Comparison of ENCODE assay signal across 8 cellular contexts in genomic region chr7:99929730-99930053, GRCh38. TPM values are rescaled to one million over a fixed set of nuclear protein-coding genes. Genes with fewer than 3 reads are reported as not detected.
DNase-seq lines count a peak whose midpoint lies in the region; ATAC-seq, FAIRE-seq and TF ChIP-seq lines count a peak whose summit lies in the region.
"Had no signal": no experiment of that assay in that cellular context is flagged by ENCODE, and none has a peak within 500 bp of the region (broad histone marks: within the 10 kb centered on the region; RNA-seq: fewer than 3 reads in every experiment).

No MANE protein-coding gene starts in this region.

- no peak for FAIRE-seq in H1 (lab: Jason Lieb, UNC)

- H3K27me3 Mint-ChIP-seq in Calu3 (ENCODE audit: unreplicated experiment): peaks cover 56% of the 10 kb centered on the region

- no peak overlapping the region for H2BK120ac ChIP-seq in H1 (replicated peaks; ENCODE audit: low read depth, low read length)
- no peak overlapping the region for H2BK120ac ChIP-seq in neuronal stem cell (ENCODE audit: low read depth, low read length)

- peak; percentile 21; the same call in 1 of the 3 replicates for ATAC-seq in RWPE2 (ENCODE audit: low read depth)
- no peak for ATAC-seq in HG02970 (IDR thresholded peaks at IDR 0.05; ENCODE audit: low FRiP score, unreplicated experiment)

- no peak overlapping the region for H3K4me3 ChIP-seq in RWPE2 (ENCODE audit: severe bottlenecking)
- H3K4me3 ChIP-seq in H1 (ENCODE audit: extremely low read depth in 1 of 4, insufficient read depth in 2 of 4, low read depth in 3 of 4, low read length in 4 of 4): peak overlapping the region in 2 of 4 experiments; percentile 14 to 49; a peak in 3 of 8 replicates
- no peak overlapping the region for H3K4me3 ChIP-seq in neuronal stem cell (ENCODE audit: low read length in 2 of 2)

- DNase-seq in Calu3: no peak
- DNase-seq in RWPE2 (ENCODE audit: low spot score): no peak
- no peak for DNase-seq in H1 (ENCODE audit: low read depth in 1 of 2, low spot score in 2 of 2)
- DNase-seq in neuronal stem cell (ENCODE audit: low spot score): no peak
- no peak for DNase-seq in SK-N-DZ (ENCODE audit: low spot score)
- DNase-seq in NCI-H526 treated with DMSO at 0.1 percent for 48 hours (lab: John Stamatoyannopoulos, UW): no peak

- H4K8ac ChIP-seq in H1 (ENCODE audit: extremely low read depth, insufficient read depth, low read length): no peak overlapping the region
- H4K8ac ChIP-seq in neuronal stem cell (ENCODE audit: low read depth, low read length): no peak overlapping the region

- H3K9me3 ChIP-seq in RWPE2 (ENCODE audit: severe bottlenecking): no peaks in the 10 kb centered on the region
- H3K9me3 ChIP-seq in H1 (ENCODE audit: insufficient read depth in 2 of 2, low read depth in 1 of 2, low read length in 1 of 2): no peaks in the 10 kb centered on the region
- no peaks in the 10 kb centered on the region for H3K9me3 ChIP-seq in neuronal stem cell (replicated peaks in 1 of 2; ENCODE audit: control insufficient read depth in 2 of 2, insufficient read depth in 1 of 2, low read depth in 1 of 2, low read length in 2 of 2)

- H3K9ac ChIP-seq in H1 (replicated peaks in 1 of 4; ENCODE audit: extremely low read depth in 1 of 4, low read depth in 3 of 4, low read length in 3 of 4): no peak overlapping the region
- no peak overlapping the region for H3K9ac ChIP-seq in neuronal stem cell (ENCODE audit: low read depth, low read length, poor library complexity)

- H3K4ac ChIP-seq in H1 (replicated peaks; ENCODE audit: insufficient read length, low read depth, low read length) (peak overlapping the region; percentile 96), neuronal stem cell (ENCODE audit: low read length) (no peak overlapping the region)

- H2BK20ac ChIP-seq in H1 (ENCODE audit: low read length): peak overlapping the region; percentile 49; the same call in 1 of the 2 replicates

- no peaks in the 10 kb centered on the region for H3K9me3 Mint-ChIP-seq in Calu3 (ENCODE audit: low read depth, unreplicated experiment)

- no peaks in the 10 kb centered on the region for H3K23me2 ChIP-seq in H1 (ENCODE audit: low read depth, low read length)

- no peak overlapping the region for H3K23ac ChIP-seq in H1 (ENCODE audit: insufficient read length)
- no peak overlapping the region for H3K23ac ChIP-seq in neuronal stem cell (ENCODE audit: low read depth, low read length, poor library complexity)

- no TSS peak for BruUV-seq in Calu3 (replicated peaks; lab: Mats Ljungman, UMichigan)

- H3K14ac ChIP-seq in H1 (ENCODE audit: insufficient read length): no peak overlapping the region
- no peak overlapping the region for H3K14ac ChIP-seq in neuronal stem cell (ENCODE audit: low read length)

- H3K18ac ChIP-seq in H1 (ENCODE audit: extremely low read depth, low read length) (no peak overlapping the region), neuronal stem cell (ENCODE audit: low read length) (no peak overlapping the region)

- H3K79me1 ChIP-seq in H1 (ENCODE audit: low read depth, low read length) (no peaks in the 10 kb centered on the region), neuronal stem cell (ENCODE audit: low read depth, low read length) (no peaks in the 10 kb centered on the region)

- peak overlapping the region; percentile 4; the same call in 1 of the 2 replicates for H2BK15ac ChIP-seq in H1 (ENCODE audit: low read length)
- H2BK15ac ChIP-seq in neuronal stem cell (ENCODE audit: low read length): no peak overlapping the region

- no peaks in the 10 kb centered on the region for H3K4me1 ChIP-seq in RWPE2 (ENCODE audit: insufficient read depth, poor library complexity, severe bottlenecking)
- peaks cover 2 to 10% (median 4%) of the 10 kb centered on the region in 4 experiments; a peak in 5 of 7 replicates for H3K4me1 ChIP-seq in H1 (replicated peaks in 1 of 4; ENCODE audit: control insufficient read depth in 3 of 4, insufficient read depth in 4 of 4, low read length in 3 of 4)
- peaks cover 0 to 3% of the 10 kb centered on the region in 2 donors for H3K4me1 ChIP-seq in neuronal stem cell (ENCODE audit: control insufficient read depth in 2 of 2, insufficient read depth in 1 of 2, low read depth in 1 of 2, low read length in 2 of 2)

- H4K91ac ChIP-seq in H1 (replicated peaks; ENCODE audit: insufficient read length, low read length) (peak overlapping the region; percentile 84), neuronal stem cell (ENCODE audit: low read depth, low read length, poor library complexity) (no peak overlapping the region)

- peaks cover 4% of the 10 kb centered on the region for H3K36me3 Mint-ChIP-seq in Calu3 (ENCODE audit: insufficient read depth, unreplicated experiment)

- peak overlapping the region; percentile 67 for H3K4me3 Mint-ChIP-seq in Calu3 (ENCODE audit: low read depth, unreplicated experiment)

- peak overlapping the region; percentile 42; the same call in 1 of the 2 replicates for H2BK12ac ChIP-seq in H1 (ENCODE audit: low read depth, low read length)
- no peak overlapping the region for H2BK12ac ChIP-seq in neuronal stem cell (ENCODE audit: low read length)

- POLR2A ChIA-PET in H1 (lab: Charles Lee; ENCODE audit: partially characterized antibody): interaction anchor here (0.9 to 3.4 kb wide), 5 partner anchors 10 to 499 kb away, joined by 3 to 45 read pairs (median 8); partner anchors contain the start of genes AP4M1 and MCM7

- H3K36me3 ChIP-seq in RWPE2 (ENCODE audit: low read depth) (no peaks in the 10 kb centered on the region), H1 (ENCODE audit: control insufficient read depth in 2 of 4, insufficient read depth in 4 of 4, low read length in 3 of 4) (no peaks in the 10 kb centered on the region), neuronal stem cell (replicated peaks in 1 of 2; ENCODE audit: control insufficient read depth in 2 of 2, insufficient read depth in 2 of 2, low read length in 2 of 2) (no peaks in the 10 kb centered on the region)

- H3K4me1 Mint-ChIP-seq in Calu3 (ENCODE audit: low read depth, unreplicated experiment): peaks cover 6% of the 10 kb centered on the region

- 0 out of 2 replicates have a peak overlapping the region, but pooled peaks have one; percentile 6 for H2AFZ ChIP-seq in H1 (ENCODE audit: low read length)
- H2AFZ ChIP-seq in neuronal stem cell (ENCODE audit: low read length): peak overlapping the region; percentile 86

- no peaks in the 10 kb centered on the region for H3K27me3 ChIP-seq in RWPE2 (ENCODE audit: insufficient read depth, poor library complexity, severe bottlenecking)
- H3K27me3 ChIP-seq in H1 (replicated peaks in 1 of 4; ENCODE audit: control insufficient read depth in 3 of 4, extremely low read depth in 1 of 4, insufficient read depth in 3 of 4, low read length in 3 of 4): no peaks in the 10 kb centered on the region
- H3K27me3 ChIP-seq in neuronal stem cell (ENCODE audit: control insufficient read depth in 3 of 3, insufficient read depth in 3 of 3, low read depth in 1 of 3, low read length in 3 of 3): peaks cover 0 to 33% (median 0%) of the 10 kb centered on the region in 3 experiments

- H4K5ac ChIP-seq in H1 (ENCODE audit: insufficient read length, low read depth, low read length): peak overlapping the region; percentile 28

- no peak for TF ChIP-seq EP300 in H1 (IDR thresholded peaks at IDR 0.05; ENCODE audit: borderline replicate concordance in 1 of 2, low read depth in 2 of 2, low read length in 2 of 2)

- H2BK5ac ChIP-seq in H1 (ENCODE audit: low read depth, low read length): peak overlapping the region; percentile 9; the same call in 1 of the 2 replicates
- no peak overlapping the region for H2BK5ac ChIP-seq in neuronal stem cell (ENCODE audit: low read length)

- intact Hi-C loops in Calu3 (cut with micrococcal nuclease; ENCODE audit: unreplicated experiment): loop anchor here (2.0 to 5.0 kb wide), 2 partner anchors 49 to 63 kb away; no protein-coding TSS in a partner anchor

- CTCF ChIA-PET in Calu3 (lab: Charles Lee) (interaction anchor here (0.9 to 1.4 kb wide), 4 partner anchors 10 to 64 kb away, joined by 3 to 4 read pairs (median 4); partner anchors contain the start of genes AZGP1 and TRIM4), H1 (lab: Charles Lee; ENCODE audit: partially characterized antibody) (interaction anchor here (0.6 to 2.7 kb wide), 20 partner anchors 9 to 357 kb away, joined by 3 to 27 read pairs (median 5); partner anchors contain the start of gene ZSCAN21)

- no peak for TF ChIP-seq RAD21 in H1 (IDR thresholded peaks at IDR 0.05 in 1 of 2, conservative IDR thresholded peaks at IDR 0.05 in 1 of 2; ENCODE audit: low read depth in 2 of 2, low read length in 2 of 2)

- peak overlapping the region; percentile 9 to 48 for H3K4me2 ChIP-seq in H1 (ENCODE audit: insufficient read depth in 1 of 2, low read depth in 2 of 2, low read length in 2 of 2)
- H3K4me2 ChIP-seq in neuronal stem cell (ENCODE audit: insufficient read depth, low read length, poor library complexity, severe bottlenecking): no peak overlapping the region

- TF ChIP-seq CTCF in Calu3 (IDR thresholded peaks at IDR 0.05; ENCODE audit: unreplicated experiment) (no peak), RWPE2 (IDR thresholded peaks at IDR 0.05; ENCODE audit: poor library complexity, severe bottlenecking) (no peak), H1 (IDR thresholded peaks at IDR 0.05; ENCODE audit: control extremely low read depth in 1 of 3, insufficient read depth in 1 of 3, low read depth in 1 of 3, low read length in 3 of 3) (no peak)

- no peaks in the 10 kb centered on the region for H4K20me1 ChIP-seq in H1 (replicated peaks in 1 of 2; ENCODE audit: control insufficient read depth in 1 of 2, insufficient read depth in 2 of 2, low read length in 2 of 2)

- no peak overlapping the region for H3K56ac ChIP-seq in H1 (replicated peaks; ENCODE audit: insufficient read length, low read depth, low read length)

- H3K27ac Mint-ChIP-seq in Calu3 (ENCODE audit: unreplicated experiment): no peak overlapping the region

- no peak overlapping the region for H2AK5ac ChIP-seq in H1 (ENCODE audit: low read depth, low read length)
- no peak overlapping the region for H2AK5ac ChIP-seq in neuronal stem cell (ENCODE audit: low read depth, low read length)

- WGBS in H1 (ENCODE audit: extremely low coverage in 1 of 2, insufficient coverage in 1 of 2, insufficient read length in 1 of 2, insufficient replicate concordance in 2 of 2, low coverage in 1 of 2, low lambda C conversion rate in 2 of 2, missing lambda C conversion rate in 1 of 2), 2 experiments: 71% methylated on average over 2 of the region's 2 CpGs; no CpG with 5 or more reads in 1 of the 2 experiments
- no CpG with 5 or more reads among the region's 2 CpGs for WGBS in neuronal stem cell (ENCODE audit: extremely low coverage in 2 of 2, insufficient read length in 2 of 2, insufficient replicate concordance in 1 of 2), 2 donors

- no peak overlapping the region for H3K27ac ChIP-seq in RWPE2 (ENCODE audit: poor library complexity, severe bottlenecking)
- H3K27ac ChIP-seq in H1 (ENCODE audit: low read depth, low read length): no peak overlapping the region
- H3K27ac ChIP-seq in neuronal stem cell (replicated peaks; ENCODE audit: low read length): no peak overlapping the region

- no peaks in the 10 kb centered on the region for H3K79me2 ChIP-seq in H1 (ENCODE audit: control insufficient read depth in 1 of 2, insufficient read depth in 2 of 2, low read length in 2 of 2)

- TF ChIP-seq POLR2A in H1 (IDR thresholded peaks at IDR 0.05; ENCODE audit: control extremely low read depth in 1 of 2, low read depth in 2 of 2, low read length in 2 of 2): no peak

RNA-seq across cellular contexts. Expression of gene GJC3, which starts 0.3 kb away (rescaled TPM):
- not detected in 2 replicates for total RNA-seq in Calu3 (2022)
- 2.5 and 3.0 TPM in 2 replicates for total RNA-seq in H1 (2021; fragmentation: NEBNext Ultra II Directional; extraction: Animal tissue kit (Norgen Biotek cat#: 25700))
- 1.7 and 2.7 TPM in 2 replicates for polyA plus RNA-seq in H1 (2011; rRNA removed)
- polyA plus RNA-seq in H1 (2011; cell fraction: cytosol; rRNA removed): 2.2 TPM
- 1.9 TPM for polyA plus RNA-seq in H1 (2011; cell fraction: nucleus; rRNA removed)
- polyA plus RNA-seq in H1 (2012, experiment 1 of 2): 0.81 to 3.6 TPM (median 2.4 TPM) in 4 replicates
- polyA plus RNA-seq in H1 (2012, experiment 2 of 2): 1.3 TPM
- polyA plus RNA-seq in H1 (2013, experiment 1 of 2): 1.5 TPM
- 1.7 TPM for polyA plus RNA-seq in H1 (2013, experiment 2 of 2)
- 0.66 and 1.7 TPM in 2 replicates for polyA minus RNA-seq in H1 (2011; rRNA and poly(A)+ RNA removed)
- polyA minus RNA-seq in H1 (2011; cell fraction: cytosol; rRNA and poly(A)+ RNA removed): not detected
- polyA minus RNA-seq in H1 (2011; cell fraction: nucleus; rRNA and poly(A)+ RNA removed): 2.4 TPM
- polyA plus RNA-seq in neuronal stem cell (2013, experiment 1 of 2): 0.15 TPM
- 0.32 TPM for polyA plus RNA-seq in neuronal stem cell (2013, experiment 2 of 2)
- polyA plus RNA-seq in SK-N-DZ (2014; cell fraction: cytosol; rRNA removed): 0.95 and 1.8 TPM in 2 replicates
- polyA plus RNA-seq in SK-N-DZ (2014; cell fraction: nucleus; rRNA removed): 0.21 and 0.52 TPM in 2 replicates
- total RNA-seq: myocyte had no signal

RNA-seq across cellular contexts. Expression of gene TRIM4, which starts 10.4 kb away (rescaled TPM):
- 15.9 and 16.9 TPM in 2 replicates for total RNA-seq in Calu3 (2022)
- 6.6 and 7.3 TPM in 2 replicates for total RNA-seq in H1 (2021; fragmentation: NEBNext Ultra II Directional; extraction: Animal tissue kit (Norgen Biotek cat#: 25700))
- polyA plus RNA-seq in H1 (2011; rRNA removed): 0.02 and 0.03 TPM in 2 replicates
- polyA plus RNA-seq in H1 (2011; cell fraction: cytosol; rRNA removed): 0.01 TPM
- polyA plus RNA-seq in H1 (2011; cell fraction: nucleus; rRNA removed): 0.10 TPM
- polyA plus RNA-seq in H1 (2012, experiment 1 of 2): not detected in 4 replicates
- not detected for polyA plus RNA-seq in H1 (2012, experiment 2 of 2)
- polyA plus RNA-seq in H1 (2013, experiment 1 of 2): 1.6 TPM
- 1.7 TPM for polyA plus RNA-seq in H1 (2013, experiment 2 of 2)
- polyA minus RNA-seq in H1 (2011; rRNA and poly(A)+ RNA removed): 0.06 TPM in 1 of 2 replicates, not detected in the other
- polyA minus RNA-seq in H1 (2011; cell fraction: cytosol; rRNA and poly(A)+ RNA removed): not detected
- not detected for polyA minus RNA-seq in H1 (2011; cell fraction: nucleus; rRNA and poly(A)+ RNA removed)
- polyA plus RNA-seq in neuronal stem cell (2013, experiment 1 of 2): 1.4 TPM
- 1.4 TPM for polyA plus RNA-seq in neuronal stem cell (2013, experiment 2 of 2)
- polyA plus RNA-seq in SK-N-DZ (2014; cell fraction: cytosol; rRNA removed): 15.9 and 26.8 TPM in 2 replicates
- polyA plus RNA-seq in SK-N-DZ (2014; cell fraction: nucleus; rRNA removed): 21.7 and 24.5 TPM in 2 replicates

RNA-seq across cellular contexts. Expression of gene AZGP1, which starts 46.1 kb away (rescaled TPM):
- 15.4 and 25.6 TPM in 2 replicates for total RNA-seq in Calu3 (2022)
- total RNA-seq in H1 (2021; fragmentation: NEBNext Ultra II Directional; extraction: Animal tissue kit (Norgen Biotek cat#: 25700)): 0.29 and 0.52 TPM in 2 replicates
- polyA plus RNA-seq in H1 (2011; rRNA removed): 0.57 and 0.68 TPM in 2 replicates
- 0.92 TPM for polyA plus RNA-seq in H1 (2011; cell fraction: cytosol; rRNA removed)
- polyA plus RNA-seq in H1 (2011; cell fraction: nucleus; rRNA removed): 1.1 TPM
- 0.38 to 1.3 TPM (median 1.0 TPM) in 4 replicates for polyA plus RNA-seq in H1 (2012, experiment 1 of 2)
- polyA plus RNA-seq in H1 (2012, experiment 2 of 2): 0.22 TPM
- 0.65 TPM for polyA plus RNA-seq in H1 (2013, experiment 1 of 2)
- polyA plus RNA-seq in H1 (2013, experiment 2 of 2): 0.61 TPM
- 1.7 TPM in 1 of 2 replicates, not detected in the other for polyA minus RNA-seq in H1 (2011; rRNA and poly(A)+ RNA removed)
- not detected for polyA minus RNA-seq in H1 (2011; cell fraction: cytosol; rRNA and poly(A)+ RNA removed)
- not detected for polyA minus RNA-seq in H1 (2011; cell fraction: nucleus; rRNA and poly(A)+ RNA removed)
- polyA plus RNA-seq in neuronal stem cell (2013, experiment 1 of 2): not detected
- polyA plus RNA-seq in neuronal stem cell (2013, experiment 2 of 2): not detected
- polyA plus RNA-seq in SK-N-DZ (2014; cell fraction: cytosol; rRNA removed): 3.2 TPM in 1 of 2 replicates, not detected in the other
- not detected in 2 replicates for polyA plus RNA-seq in SK-N-DZ (2014; cell fraction: nucleus; rRNA removed)
- total RNA-seq: myocyte had no signal

RNA-seq across cellular contexts. Expression of gene OR2AE1, which starts 52.9 kb away (rescaled TPM):
- 0.47 TPM in 1 of 2 replicates, not detected in the other for total RNA-seq in Calu3 (2022)
- not detected in 2 replicates for total RNA-seq in H1 (2021; fragmentation: NEBNext Ultra II Directional; extraction: Animal tissue kit (Norgen Biotek cat#: 25700))
- not detected in 2 replicates for polyA plus RNA-seq in H1 (2011; rRNA removed)
- not detected for polyA plus RNA-seq in H1 (2011; cell fraction: cytosol; rRNA removed)
- polyA plus RNA-seq in H1 (2011; cell fraction: nucleus; rRNA removed): not detected
- polyA plus RNA-seq in H1 (2012, experiment 1 of 2): not detected in 4 replicates
- not detected for polyA plus RNA-seq in H1 (2012, experiment 2 of 2)
- polyA plus RNA-seq in H1 (2013, experiment 1 of 2): not detected
- not detected for polyA plus RNA-seq in H1 (2013, experiment 2 of 2)
- polyA minus RNA-seq in H1 (2011; rRNA and poly(A)+ RNA removed): not detected in 2 replicates
- polyA minus RNA-seq in H1 (2011; cell fraction: cytosol; rRNA and poly(A)+ RNA removed): not detected
- polyA minus RNA-seq in H1 (2011; cell fraction: nucleus; rRNA and poly(A)+ RNA removed): not detected
- not detected for polyA plus RNA-seq in neuronal stem cell (2013, experiment 1 of 2)
- not detected for polyA plus RNA-seq in neuronal stem cell (2013, experiment 2 of 2)
- not detected in 2 replicates for polyA plus RNA-seq in SK-N-DZ (2014; cell fraction: cytosol; rRNA removed)
- not detected in 2 replicates for polyA plus RNA-seq in SK-N-DZ (2014; cell fraction: nucleus; rRNA removed)
- total RNA-seq: myocyte had no signal

Comparison
In these comparisons a context has a peak if more than half of its experiments do, and no peak if none do; other contexts are left out.
1. RNA of gene AZGP1, which starts 46.1 kb away (total RNA-seq): 15.4 to 25.6 TPM in Calu3; 0.29 to 0.52 TPM in H1; every median in the first group is over 10 times any median in the second.